Comparison of ENCODE assay signal across 1 cellular context in the genomic region with DNA sequence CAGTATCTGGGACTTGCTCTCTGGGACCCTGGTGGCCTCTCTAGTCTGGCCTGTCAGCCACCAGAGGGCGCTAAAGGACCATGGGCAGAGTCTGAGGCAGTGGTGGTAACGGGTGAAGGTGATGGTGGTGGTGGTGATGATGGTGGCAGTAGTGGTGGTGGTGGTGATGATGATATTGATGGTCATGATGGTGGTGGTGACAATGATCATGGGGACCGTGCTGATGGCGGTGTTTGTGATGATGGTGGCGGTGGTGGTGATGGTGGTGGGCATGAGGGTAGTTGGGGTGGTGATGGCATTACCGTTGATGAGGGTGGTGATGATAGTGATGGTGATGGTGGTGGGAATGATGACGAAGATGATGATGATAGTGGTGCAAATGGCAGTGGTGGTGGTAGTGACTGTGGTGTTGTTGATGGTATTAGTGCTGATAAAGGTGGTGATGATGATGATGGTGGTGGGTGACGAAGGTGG.
TF ChIP-seq lines count a peak whose summit lies in the region.

No MANE protein-coding gene starts in this region.

TF ChIP-seq in K562, 482 proteins besides CTCF, POLR2A, EP300 and RAD21 (continued from another document):
- TF ChIP-seq, protein P1, sequence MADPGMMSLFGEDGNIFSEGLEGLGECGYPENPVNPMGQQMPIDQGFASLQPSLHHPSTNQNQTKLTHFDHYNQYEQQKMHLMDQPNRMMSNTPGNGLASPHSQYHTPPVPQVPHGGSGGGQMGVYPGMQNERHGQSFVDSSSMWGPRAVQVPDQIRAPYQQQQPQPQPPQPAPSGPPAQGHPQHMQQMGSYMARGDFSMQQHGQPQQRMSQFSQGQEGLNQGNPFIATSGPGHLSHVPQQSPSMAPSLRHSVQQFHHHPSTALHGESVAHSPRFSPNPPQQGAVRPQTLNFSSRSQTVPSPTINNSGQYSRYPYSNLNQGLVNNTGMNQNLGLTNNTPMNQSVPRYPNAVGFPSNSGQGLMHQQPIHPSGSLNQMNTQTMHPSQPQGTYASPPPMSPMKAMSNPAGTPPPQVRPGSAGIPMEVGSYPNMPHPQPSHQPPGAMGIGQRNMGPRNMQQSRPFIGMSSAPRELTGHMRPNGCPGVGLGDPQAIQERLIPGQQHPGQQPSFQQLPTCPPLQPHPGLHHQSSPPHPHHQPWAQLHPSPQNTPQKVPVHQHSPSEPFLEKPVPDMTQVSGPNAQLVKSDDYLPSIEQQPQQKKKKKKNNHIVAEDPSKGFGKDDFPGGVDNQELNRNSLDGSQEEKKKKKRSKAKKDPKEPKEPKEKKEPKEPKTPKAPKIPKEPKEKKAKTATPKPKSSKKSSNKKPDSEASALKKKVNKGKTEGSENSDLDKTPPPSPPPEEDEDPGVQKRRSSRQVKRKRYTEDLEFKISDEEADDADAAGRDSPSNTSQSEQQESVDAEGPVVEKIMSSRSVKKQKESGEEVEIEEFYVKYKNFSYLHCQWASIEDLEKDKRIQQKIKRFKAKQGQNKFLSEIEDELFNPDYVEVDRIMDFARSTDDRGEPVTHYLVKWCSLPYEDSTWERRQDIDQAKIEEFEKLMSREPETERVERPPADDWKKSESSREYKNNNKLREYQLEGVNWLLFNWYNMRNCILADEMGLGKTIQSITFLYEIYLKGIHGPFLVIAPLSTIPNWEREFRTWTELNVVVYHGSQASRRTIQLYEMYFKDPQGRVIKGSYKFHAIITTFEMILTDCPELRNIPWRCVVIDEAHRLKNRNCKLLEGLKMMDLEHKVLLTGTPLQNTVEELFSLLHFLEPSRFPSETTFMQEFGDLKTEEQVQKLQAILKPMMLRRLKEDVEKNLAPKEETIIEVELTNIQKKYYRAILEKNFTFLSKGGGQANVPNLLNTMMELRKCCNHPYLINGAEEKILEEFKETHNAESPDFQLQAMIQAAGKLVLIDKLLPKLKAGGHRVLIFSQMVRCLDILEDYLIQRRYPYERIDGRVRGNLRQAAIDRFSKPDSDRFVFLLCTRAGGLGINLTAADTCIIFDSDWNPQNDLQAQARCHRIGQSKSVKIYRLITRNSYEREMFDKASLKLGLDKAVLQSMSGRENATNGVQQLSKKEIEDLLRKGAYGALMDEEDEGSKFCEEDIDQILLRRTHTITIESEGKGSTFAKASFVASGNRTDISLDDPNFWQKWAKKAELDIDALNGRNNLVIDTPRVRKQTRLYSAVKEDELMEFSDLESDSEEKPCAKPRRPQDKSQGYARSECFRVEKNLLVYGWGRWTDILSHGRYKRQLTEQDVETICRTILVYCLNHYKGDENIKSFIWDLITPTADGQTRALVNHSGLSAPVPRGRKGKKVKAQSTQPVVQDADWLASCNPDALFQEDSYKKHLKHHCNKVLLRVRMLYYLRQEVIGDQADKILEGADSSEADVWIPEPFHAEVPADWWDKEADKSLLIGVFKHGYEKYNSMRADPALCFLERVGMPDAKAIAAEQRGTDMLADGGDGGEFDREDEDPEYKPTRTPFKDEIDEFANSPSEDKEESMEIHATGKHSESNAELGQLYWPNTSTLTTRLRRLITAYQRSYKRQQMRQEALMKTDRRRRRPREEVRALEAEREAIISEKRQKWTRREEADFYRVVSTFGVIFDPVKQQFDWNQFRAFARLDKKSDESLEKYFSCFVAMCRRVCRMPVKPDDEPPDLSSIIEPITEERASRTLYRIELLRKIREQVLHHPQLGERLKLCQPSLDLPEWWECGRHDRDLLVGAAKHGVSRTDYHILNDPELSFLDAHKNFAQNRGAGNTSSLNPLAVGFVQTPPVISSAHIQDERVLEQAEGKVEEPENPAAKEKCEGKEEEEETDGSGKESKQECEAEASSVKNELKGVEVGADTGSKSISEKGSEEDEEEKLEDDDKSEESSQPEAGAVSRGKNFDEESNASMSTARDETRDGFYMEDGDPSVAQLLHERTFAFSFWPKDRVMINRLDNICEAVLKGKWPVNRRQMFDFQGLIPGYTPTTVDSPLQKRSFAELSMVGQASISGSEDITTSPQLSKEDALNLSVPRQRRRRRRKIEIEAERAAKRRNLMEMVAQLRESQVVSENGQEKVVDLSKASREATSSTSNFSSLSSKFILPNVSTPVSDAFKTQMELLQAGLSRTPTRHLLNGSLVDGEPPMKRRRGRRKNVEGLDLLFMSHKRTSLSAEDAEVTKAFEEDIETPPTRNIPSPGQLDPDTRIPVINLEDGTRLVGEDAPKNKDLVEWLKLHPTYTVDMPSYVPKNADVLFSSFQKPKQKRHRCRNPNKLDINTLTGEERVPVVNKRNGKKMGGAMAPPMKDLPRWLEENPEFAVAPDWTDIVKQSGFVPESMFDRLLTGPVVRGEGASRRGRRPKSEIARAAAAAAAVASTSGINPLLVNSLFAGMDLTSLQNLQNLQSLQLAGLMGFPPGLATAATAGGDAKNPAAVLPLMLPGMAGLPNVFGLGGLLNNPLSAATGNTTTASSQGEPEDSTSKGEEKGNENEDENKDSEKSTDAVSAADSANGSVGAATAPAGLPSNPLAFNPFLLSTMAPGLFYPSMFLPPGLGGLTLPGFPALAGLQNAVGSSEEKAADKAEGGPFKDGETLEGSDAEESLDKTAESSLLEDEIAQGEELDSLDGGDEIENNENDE (IDR thresholded peaks at IDR 0.05; ENCODE audit: low read depth, low read length), result no peak
- TF ChIP-seq, protein P2, sequence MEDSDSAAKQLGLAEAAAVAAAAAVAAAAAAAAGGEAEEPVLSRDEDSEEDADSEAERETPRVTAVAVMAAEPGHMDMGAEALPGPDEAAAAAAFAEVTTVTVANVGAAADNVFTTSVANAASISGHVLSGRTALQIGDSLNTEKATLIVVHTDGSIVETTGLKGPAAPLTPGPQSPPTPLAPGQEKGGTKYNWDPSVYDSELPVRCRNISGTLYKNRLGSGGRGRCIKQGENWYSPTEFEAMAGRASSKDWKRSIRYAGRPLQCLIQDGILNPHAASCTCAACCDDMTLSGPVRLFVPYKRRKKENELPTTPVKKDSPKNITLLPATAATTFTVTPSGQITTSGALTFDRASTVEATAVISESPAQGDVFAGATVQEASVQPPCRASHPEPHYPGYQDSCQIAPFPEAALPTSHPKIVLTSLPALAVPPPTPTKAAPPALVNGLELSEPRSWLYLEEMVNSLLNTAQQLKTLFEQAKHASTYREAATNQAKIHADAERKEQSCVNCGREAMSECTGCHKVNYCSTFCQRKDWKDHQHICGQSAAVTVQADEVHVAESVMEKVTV (CRISPR knock-in tag; IDR thresholded peaks at IDR 0.05), result peak; percentile 98
- TF ChIP-seq, protein P3, sequence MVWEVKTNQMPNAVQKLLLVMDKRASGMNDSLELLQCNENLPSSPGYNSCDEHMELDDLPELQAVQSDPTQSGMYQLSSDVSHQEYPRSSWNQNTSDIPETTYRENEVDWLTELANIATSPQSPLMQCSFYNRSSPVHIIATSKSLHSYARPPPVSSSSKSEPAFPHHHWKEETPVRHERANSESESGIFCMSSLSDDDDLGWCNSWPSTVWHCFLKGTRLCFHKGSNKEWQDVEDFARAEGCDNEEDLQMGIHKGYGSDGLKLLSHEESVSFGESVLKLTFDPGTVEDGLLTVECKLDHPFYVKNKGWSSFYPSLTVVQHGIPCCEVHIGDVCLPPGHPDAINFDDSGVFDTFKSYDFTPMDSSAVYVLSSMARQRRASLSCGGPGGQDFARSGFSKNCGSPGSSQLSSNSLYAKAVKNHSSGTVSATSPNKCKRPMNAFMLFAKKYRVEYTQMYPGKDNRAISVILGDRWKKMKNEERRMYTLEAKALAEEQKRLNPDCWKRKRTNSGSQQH (CRISPR knock-in tag; IDR thresholded peaks at IDR 0.05), result 0 out of 2 replicates have a peak, but pooled peaks have one; percentile 8
- TF ChIP-seq RBBP5 (IDR thresholded peaks at IDR 0.05; ENCODE audit: borderline replicate concordance, insufficient read depth, low read length, poor library complexity, severe bottlenecking) (no peak), MTA2 (IDR thresholded peaks at IDR 0.05; ENCODE audit: low read depth) (peak; percentile 27; the same call in 1 of the 2 replicates), HDAC1 (IDR thresholded peaks at IDR 0.05) (peak in 1 of 2 experiments; percentile 27; a peak in 2 of 4 replicates), OTX1 (CRISPR knock-in tag; IDR thresholded peaks at IDR 0.05) (peak; percentile 78; the same call in 1 of the 2 replicates), LARP7 (IDR thresholded peaks at IDR 0.05) (peak; percentile 86; the same call in 1 of the 2 replicates), CSDE1 (IDR thresholded peaks at IDR 0.05) (0 out of 4 replicates have a peak, but pooled peaks of 1 of the 2 experiments have one; percentile 21), ZFP36 (IDR thresholded peaks at IDR 0.05; ENCODE audit: low read depth, low read length, partially characterized antibody) (peak; percentile 9), ZKSCAN1 (IDR thresholded peaks at IDR 0.05; ENCODE audit: low read depth, low read length) (0 out of 2 replicates have a peak, but pooled peaks have one; percentile 41)
- TF ChIP-seq, protein P4, sequence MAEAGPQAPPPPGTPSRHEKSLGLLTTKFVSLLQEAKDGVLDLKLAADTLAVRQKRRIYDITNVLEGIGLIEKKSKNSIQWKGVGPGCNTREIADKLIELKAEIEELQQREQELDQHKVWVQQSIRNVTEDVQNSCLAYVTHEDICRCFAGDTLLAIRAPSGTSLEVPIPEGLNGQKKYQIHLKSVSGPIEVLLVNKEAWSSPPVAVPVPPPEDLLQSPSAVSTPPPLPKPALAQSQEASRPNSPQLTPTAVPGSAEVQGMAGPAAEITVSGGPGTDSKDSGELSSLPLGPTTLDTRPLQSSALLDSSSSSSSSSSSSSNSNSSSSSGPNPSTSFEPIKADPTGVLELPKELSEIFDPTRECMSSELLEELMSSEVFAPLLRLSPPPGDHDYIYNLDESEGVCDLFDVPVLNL (CRISPR knock-in tag; IDR thresholded peaks at IDR 0.05; ENCODE audit: low read depth), result peak; percentile 31; the same call in 1 of the 2 replicates
- TF ChIP-seq, protein P5, sequence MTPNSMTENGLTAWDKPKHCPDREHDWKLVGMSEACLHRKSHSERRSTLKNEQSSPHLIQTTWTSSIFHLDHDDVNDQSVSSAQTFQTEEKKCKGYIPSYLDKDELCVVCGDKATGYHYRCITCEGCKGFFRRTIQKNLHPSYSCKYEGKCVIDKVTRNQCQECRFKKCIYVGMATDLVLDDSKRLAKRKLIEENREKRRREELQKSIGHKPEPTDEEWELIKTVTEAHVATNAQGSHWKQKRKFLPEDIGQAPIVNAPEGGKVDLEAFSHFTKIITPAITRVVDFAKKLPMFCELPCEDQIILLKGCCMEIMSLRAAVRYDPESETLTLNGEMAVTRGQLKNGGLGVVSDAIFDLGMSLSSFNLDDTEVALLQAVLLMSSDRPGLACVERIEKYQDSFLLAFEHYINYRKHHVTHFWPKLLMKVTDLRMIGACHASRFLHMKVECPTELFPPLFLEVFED (CRISPR knock-in tag; conservative IDR thresholded peaks at IDR 0.05), result peak; percentile 87
